Comparison of ENCODE assay signal across 1 cellular context in the genomic region with DNA sequence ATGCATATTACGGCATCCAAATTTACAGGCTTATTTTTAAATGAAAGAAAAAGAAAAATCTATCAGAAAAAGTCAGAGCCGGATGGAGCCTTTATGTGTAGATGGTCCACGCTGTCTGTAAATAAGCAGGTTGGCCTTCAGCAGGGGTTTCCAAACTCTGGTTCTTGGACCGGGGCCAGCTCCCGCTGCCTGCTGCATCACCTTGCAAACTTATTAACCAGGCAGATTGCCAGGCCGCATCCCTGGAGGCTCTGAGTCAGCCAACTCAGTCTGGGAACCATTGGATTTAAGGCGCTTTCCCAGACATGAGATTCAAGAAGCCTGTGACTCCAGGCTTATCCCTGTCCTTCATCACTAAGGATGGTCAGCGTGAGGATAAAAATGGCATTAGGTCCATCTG.
TF ChIP-seq lines count a peak whose summit lies in the region.

No MANE protein-coding gene starts in this region.

TF ChIP-seq in HEK293, 187 proteins besides CTCF, POLR2A, EP300 and RAD21 (continued from another document and continues in another):
- TF ChIP-seq, protein P1, sequence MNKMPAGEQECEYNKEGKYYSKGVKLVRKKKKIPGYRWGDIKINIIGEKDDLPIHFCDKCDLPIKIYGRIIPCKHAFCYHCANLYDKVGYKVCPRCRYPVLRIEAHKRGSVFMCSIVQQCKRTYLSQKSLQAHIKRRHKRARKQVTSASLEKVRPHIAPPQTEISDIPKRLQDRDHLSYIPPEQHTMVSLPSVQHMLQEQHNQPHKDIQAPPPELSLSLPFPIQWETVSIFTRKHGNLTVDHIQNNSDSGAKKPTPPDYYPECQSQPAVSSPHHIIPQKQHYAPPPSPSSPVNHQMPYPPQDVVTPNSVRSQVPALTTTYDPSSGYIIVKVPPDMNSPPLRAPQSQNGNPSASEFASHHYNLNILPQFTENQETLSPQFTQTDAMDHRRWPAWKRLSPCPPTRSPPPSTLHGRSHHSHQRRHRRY (tag by site-specific recombination; IDR thresholded peaks at IDR 0.05) = no peak
- TF ChIP-seq SETDB1 (IDR thresholded peaks at IDR 0.05; ENCODE audit: insufficient read length, low read length) (no peak), ZBTB1 (tag by site-specific recombination; IDR thresholded peaks at IDR 0.05) (no peak), ZSCAN30 (tag by site-specific recombination; IDR thresholded peaks at IDR 0.05) (peak; percentile 79), EGR2 (tag by site-specific recombination; IDR thresholded peaks at IDR 0.05; ENCODE audit: low read depth) (no peak), KLF9 (tag by site-specific recombination; IDR thresholded peaks at IDR 0.05; ENCODE audit: low read depth) (no peak), ZIC2 (tag by site-specific recombination; IDR thresholded peaks at IDR 0.05) (peak; percentile 30), SCRT1 (tag by site-specific recombination; IDR thresholded peaks at IDR 0.05; ENCODE audit: borderline replicate concordance) (no peak), ZNF248 (tag by site-specific recombination; IDR thresholded peaks at IDR 0.05) (no peak), ZNF548 (tag by site-specific recombination; IDR thresholded peaks at IDR 0.05) (no peak), ZNF629 (tag by site-specific recombination; IDR thresholded peaks at IDR 0.05) (peak; percentile 57), YY2 (tag by site-specific recombination; IDR thresholded peaks at IDR 0.05) (no peak), ZNF146 (tag by site-specific recombination; IDR thresholded peaks at IDR 0.05) (no peak), ZNF626 (tag by site-specific recombination; IDR thresholded peaks at IDR 0.05) (no peak), ZFP41 (tag by site-specific recombination; IDR thresholded peaks at IDR 0.05; ENCODE audit: borderline replicate concordance) (no peak), FEZF1 (tag by site-specific recombination; IDR thresholded peaks at IDR 0.05) (no peak), ZNF837 (tag by site-specific recombination; IDR thresholded peaks at IDR 0.05) (no peak), ZNF37A (tag by site-specific recombination; IDR thresholded peaks at IDR 0.05) (no peak), SP2 (tag by site-specific recombination; IDR thresholded peaks at IDR 0.05) (no peak), MEIS1 (CRISPR knock-in tag; IDR thresholded peaks at IDR 0.05; ENCODE audit: borderline replicate concordance) (no peak), KLF10 (tag by site-specific recombination; IDR thresholded peaks at IDR 0.05) (no peak), TCF7L2 (IDR thresholded peaks at IDR 0.05; ENCODE audit: borderline replicate concordance, low read depth, low read length) (no peak), BCL11B (tag by site-specific recombination; IDR thresholded peaks at IDR 0.05; ENCODE audit: low read depth) (no peak), ZNF184 (tag by site-specific recombination; IDR thresholded peaks at IDR 0.05) (0 out of 2 replicates have a peak, but pooled peaks have one; percentile 45), SALL2 (tag by site-specific recombination; IDR thresholded peaks at IDR 0.05; ENCODE audit: borderline replicate concordance) (no peak), ZNF558 (tag by site-specific recombination; IDR thresholded peaks at IDR 0.05) (peak; percentile 73; the same call in 1 of the 2 replicates), ZBTB20 (tag by site-specific recombination; IDR thresholded peaks at IDR 0.05) (peak; percentile 49; the same call in 1 of the 2 replicates), ZBTB48 (tag by site-specific recombination; IDR thresholded peaks at IDR 0.05) (no peak)
- TF ChIP-seq, protein P2, sequence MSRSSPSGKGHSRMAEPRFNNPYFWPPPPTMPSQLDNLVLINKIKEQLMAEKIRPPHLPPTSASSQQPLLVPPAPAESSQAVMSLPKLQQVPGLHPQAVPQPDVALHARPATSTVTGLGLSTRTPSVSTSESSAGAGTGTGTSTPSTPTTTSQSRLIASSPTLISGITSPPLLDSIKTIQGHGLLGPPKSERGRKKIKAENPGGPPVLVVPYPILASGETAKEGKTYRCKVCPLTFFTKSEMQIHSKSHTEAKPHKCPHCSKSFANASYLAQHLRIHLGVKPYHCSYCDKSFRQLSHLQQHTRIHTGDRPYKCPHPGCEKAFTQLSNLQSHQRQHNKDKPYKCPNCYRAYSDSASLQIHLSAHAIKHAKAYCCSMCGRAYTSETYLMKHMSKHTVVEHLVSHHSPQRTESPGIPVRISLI (tag by site-specific recombination; IDR thresholded peaks at IDR 0.05) = no peak
- TF ChIP-seq, protein P3, sequence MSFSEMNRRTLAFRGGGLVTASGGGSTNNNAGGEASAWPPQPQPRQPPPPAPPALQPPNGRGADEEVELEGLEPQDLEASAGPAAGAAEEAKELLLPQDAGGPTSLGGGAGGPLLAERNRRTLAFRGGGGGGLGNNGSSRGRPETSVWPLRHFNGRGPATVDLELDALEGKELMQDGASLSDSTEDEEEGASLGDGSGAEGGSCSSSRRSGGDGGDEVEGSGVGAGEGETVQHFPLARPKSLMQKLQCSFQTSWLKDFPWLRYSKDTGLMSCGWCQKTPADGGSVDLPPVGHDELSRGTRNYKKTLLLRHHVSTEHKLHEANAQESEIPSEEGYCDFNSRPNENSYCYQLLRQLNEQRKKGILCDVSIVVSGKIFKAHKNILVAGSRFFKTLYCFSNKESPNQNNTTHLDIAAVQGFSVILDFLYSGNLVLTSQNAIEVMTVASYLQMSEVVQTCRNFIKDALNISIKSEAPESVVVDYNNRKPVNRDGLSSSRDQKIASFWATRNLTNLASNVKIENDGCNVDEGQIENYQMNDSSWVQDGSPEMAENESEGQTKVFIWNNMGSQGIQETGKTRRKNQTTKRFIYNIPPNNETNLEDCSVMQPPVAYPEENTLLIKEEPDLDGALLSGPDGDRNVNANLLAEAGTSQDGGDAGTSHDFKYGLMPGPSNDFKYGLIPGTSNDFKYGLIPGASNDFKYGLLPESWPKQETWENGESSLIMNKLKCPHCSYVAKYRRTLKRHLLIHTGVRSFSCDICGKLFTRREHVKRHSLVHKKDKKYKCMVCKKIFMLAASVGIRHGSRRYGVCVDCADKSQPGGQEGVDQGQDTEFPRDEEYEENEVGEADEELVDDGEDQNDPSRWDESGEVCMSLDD (tag by site-specific recombination; IDR thresholded peaks at IDR 0.05) = no peak
- TF ChIP-seq, protein P4, sequence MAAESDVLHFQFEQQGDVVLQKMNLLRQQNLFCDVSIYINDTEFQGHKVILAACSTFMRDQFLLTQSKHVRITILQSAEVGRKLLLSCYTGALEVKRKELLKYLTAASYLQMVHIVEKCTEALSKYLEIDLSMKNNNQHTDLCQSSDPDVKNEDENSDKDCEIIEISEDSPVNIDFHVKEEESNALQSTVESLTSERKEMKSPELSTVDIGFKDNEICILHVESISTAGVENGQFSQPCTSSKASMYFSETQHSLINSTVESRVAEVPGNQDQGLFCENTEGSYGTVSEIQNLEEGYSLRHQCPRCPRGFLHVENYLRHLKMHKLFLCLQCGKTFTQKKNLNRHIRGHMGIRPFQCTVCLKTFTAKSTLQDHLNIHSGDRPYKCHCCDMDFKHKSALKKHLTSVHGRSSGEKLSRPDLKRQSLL (tag by site-specific recombination; IDR thresholded peaks at IDR 0.05) = no peak
- TF ChIP-seq, protein P5, sequence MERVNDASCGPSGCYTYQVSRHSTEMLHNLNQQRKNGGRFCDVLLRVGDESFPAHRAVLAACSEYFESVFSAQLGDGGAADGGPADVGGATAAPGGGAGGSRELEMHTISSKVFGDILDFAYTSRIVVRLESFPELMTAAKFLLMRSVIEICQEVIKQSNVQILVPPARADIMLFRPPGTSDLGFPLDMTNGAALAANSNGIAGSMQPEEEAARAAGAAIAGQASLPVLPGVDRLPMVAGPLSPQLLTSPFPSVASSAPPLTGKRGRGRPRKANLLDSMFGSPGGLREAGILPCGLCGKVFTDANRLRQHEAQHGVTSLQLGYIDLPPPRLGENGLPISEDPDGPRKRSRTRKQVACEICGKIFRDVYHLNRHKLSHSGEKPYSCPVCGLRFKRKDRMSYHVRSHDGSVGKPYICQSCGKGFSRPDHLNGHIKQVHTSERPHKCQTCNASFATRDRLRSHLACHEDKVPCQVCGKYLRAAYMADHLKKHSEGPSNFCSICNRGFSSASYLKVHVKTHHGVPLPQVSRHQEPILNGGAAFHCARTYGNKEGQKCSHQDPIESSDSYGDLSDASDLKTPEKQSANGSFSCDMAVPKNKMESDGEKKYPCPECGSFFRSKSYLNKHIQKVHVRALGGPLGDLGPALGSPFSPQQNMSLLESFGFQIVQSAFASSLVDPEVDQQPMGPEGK (tag by site-specific recombination; IDR thresholded peaks at IDR 0.05) = no peak
- TF ChIP-seq, protein P6, sequence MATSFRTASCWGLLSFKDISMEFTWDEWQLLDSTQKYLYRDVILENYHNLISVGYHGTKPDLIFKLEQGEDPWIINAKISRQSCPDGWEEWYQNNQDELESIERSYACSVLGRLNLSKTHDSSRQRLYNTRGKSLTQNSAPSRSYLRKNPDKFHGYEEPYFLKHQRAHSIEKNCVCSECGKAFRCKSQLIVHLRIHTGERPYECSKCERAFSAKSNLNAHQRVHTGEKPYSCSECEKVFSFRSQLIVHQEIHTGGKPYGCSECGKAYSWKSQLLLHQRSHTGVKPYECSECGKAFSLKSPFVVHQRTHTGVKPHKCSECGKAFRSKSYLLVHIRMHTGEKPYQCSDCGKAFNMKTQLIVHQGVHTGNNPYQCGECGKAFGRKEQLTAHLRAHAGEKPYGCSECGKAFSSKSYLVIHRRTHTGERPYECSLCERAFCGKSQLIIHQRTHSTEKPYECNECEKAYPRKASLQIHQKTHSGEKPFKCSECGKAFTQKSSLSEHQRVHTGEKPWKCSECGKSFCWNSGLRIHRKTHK (tag by site-specific recombination; IDR thresholded peaks at IDR 0.05) = no peak
- TF ChIP-seq, protein P7, sequence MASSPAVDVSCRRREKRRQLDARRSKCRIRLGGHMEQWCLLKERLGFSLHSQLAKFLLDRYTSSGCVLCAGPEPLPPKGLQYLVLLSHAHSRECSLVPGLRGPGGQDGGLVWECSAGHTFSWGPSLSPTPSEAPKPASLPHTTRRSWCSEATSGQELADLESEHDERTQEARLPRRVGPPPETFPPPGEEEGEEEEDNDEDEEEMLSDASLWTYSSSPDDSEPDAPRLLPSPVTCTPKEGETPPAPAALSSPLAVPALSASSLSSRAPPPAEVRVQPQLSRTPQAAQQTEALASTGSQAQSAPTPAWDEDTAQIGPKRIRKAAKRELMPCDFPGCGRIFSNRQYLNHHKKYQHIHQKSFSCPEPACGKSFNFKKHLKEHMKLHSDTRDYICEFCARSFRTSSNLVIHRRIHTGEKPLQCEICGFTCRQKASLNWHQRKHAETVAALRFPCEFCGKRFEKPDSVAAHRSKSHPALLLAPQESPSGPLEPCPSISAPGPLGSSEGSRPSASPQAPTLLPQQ (tag by site-specific recombination; IDR thresholded peaks at IDR 0.05) = no peak
- TF ChIP-seq, protein P8, sequence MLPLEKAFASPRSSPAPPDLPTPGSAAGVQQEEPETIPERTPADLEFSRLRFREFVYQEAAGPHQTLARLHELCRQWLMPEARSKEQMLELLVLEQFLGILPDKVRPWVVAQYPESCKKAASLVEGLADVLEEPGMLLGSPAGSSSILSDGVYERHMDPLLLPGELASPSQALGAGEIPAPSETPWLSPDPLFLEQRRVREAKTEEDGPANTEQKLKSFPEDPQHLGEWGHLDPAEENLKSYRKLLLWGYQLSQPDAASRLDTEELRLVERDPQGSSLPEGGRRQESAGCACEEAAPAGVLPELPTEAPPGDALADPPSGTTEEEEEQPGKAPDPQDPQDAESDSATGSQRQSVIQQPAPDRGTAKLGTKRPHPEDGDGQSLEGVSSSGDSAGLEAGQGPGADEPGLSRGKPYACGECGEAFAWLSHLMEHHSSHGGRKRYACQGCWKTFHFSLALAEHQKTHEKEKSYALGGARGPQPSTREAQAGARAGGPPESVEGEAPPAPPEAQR (tag by site-specific recombination; IDR thresholded peaks at IDR 0.05) = no peak
- TF ChIP-seq, protein P9, sequence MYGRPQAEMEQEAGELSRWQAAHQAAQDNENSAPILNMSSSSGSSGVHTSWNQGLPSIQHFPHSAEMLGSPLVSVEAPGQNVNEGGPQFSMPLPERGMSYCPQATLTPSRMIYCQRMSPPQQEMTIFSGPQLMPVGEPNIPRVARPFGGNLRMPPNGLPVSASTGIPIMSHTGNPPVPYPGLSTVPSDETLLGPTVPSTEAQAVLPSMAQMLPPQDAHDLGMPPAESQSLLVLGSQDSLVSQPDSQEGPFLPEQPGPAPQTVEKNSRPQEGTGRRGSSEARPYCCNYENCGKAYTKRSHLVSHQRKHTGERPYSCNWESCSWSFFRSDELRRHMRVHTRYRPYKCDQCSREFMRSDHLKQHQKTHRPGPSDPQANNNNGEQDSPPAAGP (tag by site-specific recombination; IDR thresholded peaks at IDR 0.05) = no peak
- TF ChIP-seq, protein P10, sequence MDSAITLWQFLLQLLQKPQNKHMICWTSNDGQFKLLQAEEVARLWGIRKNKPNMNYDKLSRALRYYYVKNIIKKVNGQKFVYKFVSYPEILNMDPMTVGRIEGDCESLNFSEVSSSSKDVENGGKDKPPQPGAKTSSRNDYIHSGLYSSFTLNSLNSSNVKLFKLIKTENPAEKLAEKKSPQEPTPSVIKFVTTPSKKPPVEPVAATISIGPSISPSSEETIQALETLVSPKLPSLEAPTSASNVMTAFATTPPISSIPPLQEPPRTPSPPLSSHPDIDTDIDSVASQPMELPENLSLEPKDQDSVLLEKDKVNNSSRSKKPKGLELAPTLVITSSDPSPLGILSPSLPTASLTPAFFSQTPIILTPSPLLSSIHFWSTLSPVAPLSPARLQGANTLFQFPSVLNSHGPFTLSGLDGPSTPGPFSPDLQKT (IDR thresholded peaks at IDR 0.05; ENCODE audit: borderline replicate concordance, low read depth, low read length) = no peak
- TF ChIP-seq, protein P11, sequence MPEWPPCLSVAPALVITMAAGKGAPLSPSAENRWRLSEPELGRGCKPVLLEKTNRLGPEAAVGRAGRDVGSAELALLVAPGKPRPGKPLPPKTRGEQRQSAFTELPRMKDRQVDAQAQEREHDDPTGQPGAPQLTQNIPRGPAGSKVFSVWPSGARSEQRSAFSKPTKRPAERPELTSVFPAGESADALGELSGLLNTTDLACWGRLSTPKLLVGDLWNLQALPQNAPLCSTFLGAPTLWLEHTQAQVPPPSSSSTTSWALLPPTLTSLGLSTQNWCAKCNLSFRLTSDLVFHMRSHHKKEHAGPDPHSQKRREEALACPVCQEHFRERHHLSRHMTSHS (tag by site-specific recombination; IDR thresholded peaks at IDR 0.05) = no peak
- TF ChIP-seq, protein P12, sequence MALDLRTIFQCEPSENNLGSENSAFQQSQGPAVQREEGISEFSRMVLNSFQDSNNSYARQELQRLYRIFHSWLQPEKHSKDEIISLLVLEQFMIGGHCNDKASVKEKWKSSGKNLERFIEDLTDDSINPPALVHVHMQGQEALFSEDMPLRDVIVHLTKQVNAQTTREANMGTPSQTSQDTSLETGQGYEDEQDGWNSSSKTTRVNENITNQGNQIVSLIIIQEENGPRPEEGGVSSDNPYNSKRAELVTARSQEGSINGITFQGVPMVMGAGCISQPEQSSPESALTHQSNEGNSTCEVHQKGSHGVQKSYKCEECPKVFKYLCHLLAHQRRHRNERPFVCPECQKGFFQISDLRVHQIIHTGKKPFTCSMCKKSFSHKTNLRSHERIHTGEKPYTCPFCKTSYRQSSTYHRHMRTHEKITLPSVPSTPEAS (tag by site-specific recombination; IDR thresholded peaks at IDR 0.05) = no peak
- TF ChIP-seq, protein P13, sequence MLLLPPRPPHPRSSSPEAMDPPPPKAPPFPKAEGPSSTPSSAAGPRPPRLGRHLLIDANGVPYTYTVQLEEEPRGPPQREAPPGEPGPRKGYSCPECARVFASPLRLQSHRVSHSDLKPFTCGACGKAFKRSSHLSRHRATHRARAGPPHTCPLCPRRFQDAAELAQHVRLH (tag by site-specific recombination; IDR thresholded peaks at IDR 0.05) = no peak
